11 cellular contexts compared by ENCODE assay signal in the genomic region with DNA sequence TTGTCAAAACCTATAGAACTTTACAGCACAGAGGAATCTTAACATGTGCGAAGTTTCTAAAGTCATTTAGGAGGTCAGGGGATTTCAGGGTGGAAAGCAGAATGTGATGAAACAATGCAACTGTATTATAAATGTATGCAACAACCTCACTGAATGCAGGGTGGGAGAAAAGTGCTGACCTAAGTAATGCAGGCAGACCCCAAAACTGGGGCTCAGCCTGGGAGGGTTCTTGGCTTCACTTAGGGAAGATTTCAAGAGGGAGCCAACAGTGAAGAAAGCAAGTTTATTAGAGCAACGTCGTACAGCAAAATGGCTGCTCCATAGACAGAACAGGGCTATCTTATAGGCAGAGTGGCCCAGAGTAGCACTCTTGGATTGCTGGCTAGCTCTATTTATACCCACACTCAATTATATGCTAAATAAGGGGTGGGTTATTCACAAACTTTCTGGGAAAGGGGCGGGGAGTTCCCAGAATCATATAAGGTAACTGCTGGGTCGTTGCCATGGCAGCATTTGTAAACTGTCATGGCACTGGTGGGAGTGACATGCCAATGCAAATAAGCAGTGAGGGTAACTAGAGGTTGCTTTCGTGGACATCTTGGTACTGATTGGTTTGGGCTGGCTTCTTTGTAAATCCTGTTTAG. TPM values are rescaled to one million over a fixed set of nuclear protein-coding genes. Genes with fewer than 3 reads are reported as not detected.
DNase-seq lines count a peak whose midpoint lies in the region; ATAC-seq, FAIRE-seq and TF ChIP-seq lines count a peak whose summit lies in the region.
"Had no signal": no experiment of that assay in that cellular context is flagged by ENCODE, and none has a peak within 500 bp of the region (broad histone marks: within the 10 kb centered on the region; RNA-seq: fewer than 3 reads in every experiment).

No MANE protein-coding gene starts in this region.

- intact Hi-C loops in K562 (cut with micrococcal nuclease) = no loop called here

- H3K9me1 ChIP-seq in K562 (ENCODE audit: control insufficient read depth, insufficient read depth, low read length) = no peaks in the 10 kb centered on the region

- H3K36me3 Mint-ChIP-seq in endothelial cell (ENCODE audit: low read depth, unreplicated experiment) = no peaks in the 10 kb centered on the region
- H3K36me3 Mint-ChIP-seq: CD14-positive monocyte had no signal

- H4K20me1 ChIP-seq in K562 (replicated peaks; ENCODE audit: control insufficient read depth, insufficient read depth, low read length) = no peaks in the 10 kb centered on the region

- in situ Hi-C loops in K562 (cut with MboI) = no loop called here

- POLR2A ChIA-PET in A549 (lab: Yijun Ruan, JAX) (no interaction called here), K562 (lab: Yijun Ruan, JAX) (no interaction called here)

- no peaks in the 10 kb centered on the region for H3K36me3 ChIP-seq in H7 (replicated peaks; ENCODE audit: control insufficient read depth, insufficient read depth, low read length)
- no peaks in the 10 kb centered on the region for H3K36me3 ChIP-seq in K562 (ENCODE audit: control insufficient read depth, insufficient read depth, low read length)

- CTCF ChIA-PET in A549 (lab: Yijun Ruan, JAX) = interaction anchor here (1.5 kb wide), 1 partner anchor 45 kb away, joined by 3 read pairs; no protein-coding TSS in a partner anchor
- CTCF ChIA-PET in K562 (lab: Yijun Ruan, JAX; ENCODE audit: low intra/inter-chr PET ratio) = no interaction called here

- no peak for TF ChIP-seq EP300 in A549 (IDR thresholded peaks at IDR 0.05)
- TF ChIP-seq EP300 in K562 (IDR thresholded peaks at IDR 0.05; ENCODE audit: low read length) = no peak; the same call in 1 of the 2 replicates

- WGBS in A549 (ENCODE audit: missing lambda C conversion rate) = 23% methylated on average over 6 of the region's 6 CpGs
- 6% methylated on average over 6 of the region's 6 CpGs for WGBS in K562 (ENCODE audit: insufficient coverage, low coverage, missing lambda C conversion rate)

- H3K79me2 ChIP-seq in K562 (ENCODE audit: control insufficient read depth, insufficient read depth, low read length) = no peaks in the 10 kb centered on the region

- FAIRE-seq in A549 (lab: Jason Lieb, UNC) (no peak), K562 (lab: Jason Lieb, UNC) (peak; percentile 66)

- peak overlapping the region; percentile 74 for H2AFZ ChIP-seq in K562 (ENCODE audit: low read depth, low read length)

- TF ChIP-seq RAD21 in A549 (conservative IDR thresholded peaks at IDR 0.05 in 1 of 2, IDR thresholded peaks at IDR 0.05 in 1 of 2) (no peak), K562 (CRISPR knock-in tag; conservative IDR thresholded peaks at IDR 0.05 in 1 of 2, IDR thresholded peaks at IDR 0.05 in 1 of 2) (no peak)

- no TSS peak for BruUV-seq in K562 (replicated peaks; lab: Mats Ljungman, UMichigan)

- DNase-seq in A549 (ENCODE audit: low read depth in 1 of 2, low spot score in 1 of 2) (peak in 1 of 2 experiments; percentile 65), H7 (peak; percentile 61), K562 (ENCODE audit: extremely low read depth in 1 of 4, low spot score in 3 of 4) (peak in 2 of 4 experiments; percentile 60 to 82), left lobe of liver (ENCODE audit: low spot score) (peak; percentile 73), endothelial cell (ENCODE audit: low spot score) (no peak), GM10266 (ENCODE audit: extremely low spot score) (no peak), C1 segment of cervical spinal cord (lab: John Stamatoyannopoulos, UW) (no peak)
- DNase-seq: stimulated activated naive CD8-positive, alpha-beta T cell treated with anti-CD3 and anti-CD28 coated beads, Interleukin-15, Interleukin-2, amounts not matched to agents 100 U/mL and 50 U/mL, for 24 hours had no signal

- ATAC-seq in A549 (peak; percentile 30 to 55; a peak in 2 of 6 replicates), K562 (peak; percentile 95), left lobe of liver (peak; percentile 90), HG02852 (IDR thresholded peaks at IDR 0.05; ENCODE audit: unreplicated experiment) (no peak)
- ATAC-seq: stimulated activated naive CD8-positive, alpha-beta T cell treated with anti-CD3 and anti-CD28 coated beads, Interleukin-15, Interleukin-2, amounts not matched to agents 100 U/mL and 50 U/mL, for 24 hours had no signal

- no peak overlapping the region for H3K27ac Mint-ChIP-seq in endothelial cell (ENCODE audit: unreplicated experiment)
- H3K27ac Mint-ChIP-seq: CD14-positive monocyte had no signal

- H3K27me3 ChIP-seq in H7 (ENCODE audit: control insufficient read depth, insufficient read depth, low read length) (no peaks in the 10 kb centered on the region), K562 (ENCODE audit: control insufficient read depth in 2 of 2, insufficient read depth in 2 of 2, low read length in 2 of 2) (peaks cover 0 to 4% of the 10 kb centered on the region in 2 experiments; a peak in 1 of 5 replicates)

- TF ChIP-seq POLR2A in A549 (IDR thresholded peaks at IDR 0.05; ENCODE audit: low read length) (no peak), K562 (conservative IDR thresholded peaks at IDR 0.05) (peak; percentile 48; the same call in 1 of the 2 replicates)

- TF ChIP-seq CTCF in A549 (IDR thresholded peaks at IDR 0.05) (no peak), K562 (IDR thresholded peaks at IDR 0.05 in 2 of 3, conservative IDR thresholded peaks at IDR 0.05 in 1 of 3; ENCODE audit: insufficient read depth in 2 of 3, low read depth in 1 of 3, low read length in 3 of 3) (no peak), endothelial cell (IDR thresholded peaks at IDR 0.05; ENCODE audit: unreplicated experiment) (no peak), GM10266 (IDR thresholded peaks at IDR 0.05; ENCODE audit: control insufficient read depth, insufficient read depth, low read depth, missing control alignments) (no peak)

- H3K9me3 ChIP-seq in A549 = no peaks in the 10 kb centered on the region
- no peaks in the 10 kb centered on the region for H3K9me3 ChIP-seq in K562 (replicated peaks; ENCODE audit: control insufficient read depth, insufficient read depth, low read depth, low read length)

- no peaks in the 10 kb centered on the region for H3K27me3 Mint-ChIP-seq in endothelial cell (ENCODE audit: unreplicated experiment)

- no peak overlapping the region for H3K27ac ChIP-seq in A549
- no peak overlapping the region for H3K27ac ChIP-seq in K562 (ENCODE audit: extremely low read depth, low read depth, low read length)
- H3K27ac ChIP-seq: VCaP had no signal

- H3K4me3 ChIP-seq in A549 (no peak overlapping the region), H7 (ENCODE audit: insufficient read depth, low read depth, low read length) (no peak overlapping the region), K562 (no peak overlapping the region)

- no peak overlapping the region for H3K9ac ChIP-seq in K562 (ENCODE audit: insufficient read depth in 1 of 2, low read depth in 2 of 2, low read length in 2 of 2)

- H3K4me1 Mint-ChIP-seq in endothelial cell (ENCODE audit: unreplicated experiment) = no peaks in the 10 kb centered on the region
- H3K4me1 Mint-ChIP-seq: CD14-positive monocyte had no signal

- no peaks in the 10 kb centered on the region for H3K9me3 Mint-ChIP-seq in endothelial cell (ENCODE audit: unreplicated experiment)
- H3K9me3 Mint-ChIP-seq: CD14-positive monocyte had no signal

- no peaks in the 10 kb centered on the region for H3K4me1 ChIP-seq in A549
- peaks cover 0 to 10% of the 10 kb centered on the region in 2 experiments; a peak in 3 of 5 replicates for H3K4me1 ChIP-seq in K562 (replicated peaks in 1 of 2; ENCODE audit: control insufficient read depth in 2 of 2, insufficient read depth in 2 of 2, low read length in 2 of 2)

- no peak overlapping the region for H3K4me3 Mint-ChIP-seq in endothelial cell (ENCODE audit: unreplicated experiment)
- H3K4me3 Mint-ChIP-seq: CD14-positive monocyte had no signal

- H3K4me2 ChIP-seq in A549 (no peak overlapping the region), K562 (ENCODE audit: insufficient read depth, low read length) (0 out of 2 replicates have a peak overlapping the region, but pooled peaks have one; percentile 7)

RNA-seq across cellular contexts. Expression of gene CAND2, which starts 14.2 kb away (rescaled TPM):
- polyA plus RNA-seq in A549 (2011; rRNA removed) (0.72 and 0.91 TPM in 2 replicates), A549 (2017; fragmentation: RNase III; extraction: RNeasy Plus Mini Kit Qiagen cat#74134 plus additional on column Dnase treatment) (0.67 to 1.0 TPM (median 0.84 TPM) in 3 replicates), K562 (2011; rRNA removed) (4.6 and 5.0 TPM in 2 replicates), K562 (2014; fragmentation: Illumina TruSeq; extraction: Trizol) (4.2 and 6.5 TPM in 2 replicates), K562 (2014; fragmentation: Nextera tagmentation; extraction: Ambion mirVana) (1 to 10 TPM in 1 of 2 experiments, under 1 TPM in 1; 0.91 to 1.4 TPM), K562 (2014; rRNA removed) (7.6 and 7.7 TPM in 2 replicates)
- polyA plus RNA-seq in A549 (2012; cell fraction: cytosol; rRNA removed) = 0.79 and 1.1 TPM in 2 replicates
- 2.3 and 3.1 TPM in 2 replicates for polyA plus RNA-seq in A549 (2012; cell fraction: nucleus; rRNA removed)
- polyA minus RNA-seq in A549 (2011; rRNA and poly(A)+ RNA removed) = 1.4 and 4.9 TPM in 2 replicates
- 16.7 and 17.4 TPM in 2 replicates for total RNA-seq in H7 (2014; rRNA removed; shearing (Covaris generic))
- total RNA-seq in K562 (2011; cell fraction: chromatin; rRNA removed; ENCODE audit: low replicate concordance) = 16.3 and 50.5 TPM in 2 replicates
- 28.2 and 28.5 TPM in 2 replicates for total RNA-seq in K562 (2011; cell fraction: nucleolus; rRNA removed)
- total RNA-seq in K562 (2011; cell fraction: nucleoplasm; rRNA removed) = 14.7 and 16.9 TPM in 2 replicates
- total RNA-seq in K562 (2014; rRNA removed) (6.4 and 7.8 TPM in 2 replicates), K562 (2014; rRNA removed; fragmentation: Illumina TruSeq; extraction: Trizol) (2.5 and 3.1 TPM in 2 replicates), K562 (2015; rRNA removed; fragmentation: Illumina TruSeq; extraction: Trizol) (4.3 and 4.9 TPM in 2 replicates), K562 (2021) (14.2 and 14.9 TPM in 2 replicates), left lobe of liver (7.2 TPM), endothelial cell (ENCODE audit: unreplicated experiment) (1.8 TPM)
- 3.2 and 10.0 TPM in 2 replicates for polyA plus RNA-seq in K562 (2011; cell fraction: cytosol; rRNA removed)
- polyA plus RNA-seq in K562 (2011; cell fraction: nucleus; rRNA removed) = 10.2 and 21.2 TPM in 2 replicates
- polyA plus RNA-seq in K562 (2012) = 6.1 and 10.3 TPM in 2 replicates
- polyA minus RNA-seq in K562 (2011; rRNA and poly(A)+ RNA removed) = 3.8 and 8.1 TPM in 2 replicates
- 7.7 and 7.8 TPM in 2 replicates for polyA minus RNA-seq in K562 (2011; cell fraction: cytosol; rRNA and poly(A)+ RNA removed)
- 10.2 and 10.9 TPM in 2 replicates for polyA minus RNA-seq in K562 (2011; cell fraction: nucleus; rRNA and poly(A)+ RNA removed)
- polyA plus RNA-seq: CD14-positive monocyte had no signal

RNA-seq across cellular contexts. Expression of gene TMEM40, which starts 23.2 kb away (rescaled TPM):
- polyA plus RNA-seq in A549 (2011; rRNA removed) (0.13 and 0.32 TPM in 2 replicates), A549 (2017; fragmentation: RNase III; extraction: RNeasy Plus Mini Kit Qiagen cat#74134 plus additional on column Dnase treatment) (0.07 to 0.42 TPM (median 0.18 TPM) in 3 replicates), K562 (2011; rRNA removed) (0.31 TPM in 1 of 2 replicates, not detected in the other), K562 (2014; fragmentation: Illumina TruSeq; extraction: Trizol) (not detected in 2 replicates), K562 (2014; fragmentation: Nextera tagmentation; extraction: Ambion mirVana) (under 1 TPM; 0.11 to 0.14 TPM), K562 (2014; rRNA removed) (not detected in 2 replicates)
- polyA plus RNA-seq in A549 (2012; cell fraction: cytosol; rRNA removed) = 0.29 and 0.38 TPM in 2 replicates
- 0.05 and 0.16 TPM in 2 replicates for polyA plus RNA-seq in A549 (2012; cell fraction: nucleus; rRNA removed)
- polyA minus RNA-seq in A549 (2011; rRNA and poly(A)+ RNA removed) = 1.1 TPM in 1 of 2 replicates, not detected in the other
- 1.8 TPM in 1 of 2 replicates, not detected in the other for total RNA-seq in H7 (2014; rRNA removed; shearing (Covaris generic))
- not detected in 2 replicates for total RNA-seq in K562 (2011; cell fraction: chromatin; rRNA removed; ENCODE audit: low replicate concordance)
- not detected in 2 replicates for total RNA-seq in K562 (2011; cell fraction: nucleolus; rRNA removed)
- not detected in 2 replicates for total RNA-seq in K562 (2011; cell fraction: nucleoplasm; rRNA removed)
- total RNA-seq in K562 (2014; rRNA removed) (not detected in 2 replicates), K562 (2014; rRNA removed; fragmentation: Illumina TruSeq; extraction: Trizol) (not detected in 2 replicates), K562 (2015; rRNA removed; fragmentation: Illumina TruSeq; extraction: Trizol) (not detected in 2 replicates), K562 (2021) (not detected in 2 replicates), left lobe of liver (0.65 TPM), endothelial cell (ENCODE audit: unreplicated experiment) (not detected)
- polyA plus RNA-seq in K562 (2011; cell fraction: cytosol; rRNA removed) = not detected in 2 replicates
- polyA plus RNA-seq in K562 (2011; cell fraction: nucleus; rRNA removed) = not detected in 2 replicates
- polyA plus RNA-seq in K562 (2012) = not detected in 2 replicates
- not detected in 2 replicates for polyA minus RNA-seq in K562 (2011; rRNA and poly(A)+ RNA removed)
- polyA minus RNA-seq in K562 (2011; cell fraction: cytosol; rRNA and poly(A)+ RNA removed) = not detected in 2 replicates
- polyA minus RNA-seq in K562 (2011; cell fraction: nucleus; rRNA and poly(A)+ RNA removed) = not detected in 2 replicates

RNA-seq across cellular contexts. Expression of gene RPL32, which starts 59.1 kb away (rescaled TPM):
- polyA plus RNA-seq in A549 (2011; rRNA removed) = 2,852 and 3,429 TPM in 2 replicates
- 2,068 and 2,204 TPM in 2 replicates for polyA plus RNA-seq in A549 (2012; cell fraction: cytosol; rRNA removed)
- polyA plus RNA-seq in A549 (2012; cell fraction: nucleus; rRNA removed) = 454 and 476 TPM in 2 replicates
- polyA plus RNA-seq in A549 (2017; fragmentation: RNase III; extraction: RNeasy Plus Mini Kit Qiagen cat#74134 plus additional on column Dnase treatment) = 2,144 to 2,316 TPM (median 2,167 TPM) in 3 replicates
- 916 and 1,159 TPM in 2 replicates for polyA minus RNA-seq in A549 (2011; rRNA and poly(A)+ RNA removed)
- total RNA-seq in H7 (2014; rRNA removed; shearing (Covaris generic)) = 2,054 and 2,130 TPM in 2 replicates
- 321 and 449 TPM in 2 replicates for total RNA-seq in K562 (2011; cell fraction: chromatin; rRNA removed; ENCODE audit: low replicate concordance)
- total RNA-seq in K562 (2011; cell fraction: nucleolus; rRNA removed) = 553 and 562 TPM in 2 replicates
- 913 and 2,354 TPM in 2 replicates for total RNA-seq in K562 (2011; cell fraction: nucleoplasm; rRNA removed)
- total RNA-seq in K562 (2014; rRNA removed) = 3,132 and 3,347 TPM in 2 replicates
- 4,513 and 4,632 TPM in 2 replicates for total RNA-seq in K562 (2014; rRNA removed; fragmentation: Illumina TruSeq; extraction: Trizol)
- 4,527 and 4,779 TPM in 2 replicates for total RNA-seq in K562 (2015; rRNA removed; fragmentation: Illumina TruSeq; extraction: Trizol)
- total RNA-seq in K562 (2021) = 2,738 and 3,009 TPM in 2 replicates
- 4,861 and 5,231 TPM in 2 replicates for polyA plus RNA-seq in K562 (2011; rRNA removed)
- polyA plus RNA-seq in K562 (2011; cell fraction: cytosol; rRNA removed) = 2,530 and 2,776 TPM in 2 replicates
- polyA plus RNA-seq in K562 (2011; cell fraction: nucleus; rRNA removed) = 1,377 and 2,422 TPM in 2 replicates
- 4,850 and 6,211 TPM in 2 replicates for polyA plus RNA-seq in K562 (2012)
- polyA plus RNA-seq in K562 (2014; fragmentation: Illumina TruSeq; extraction: Trizol) = 5,815 and 6,200 TPM in 2 replicates
- 1,000 to 10,000 TPM; 3,469 to 4,286 TPM for polyA plus RNA-seq in K562 (2014; fragmentation: Nextera tagmentation; extraction: Ambion mirVana)
- 4,142 and 5,104 TPM in 2 replicates for polyA plus RNA-seq in K562 (2014; rRNA removed)
- 3,010 and 3,339 TPM in 2 replicates for polyA minus RNA-seq in K562 (2011; rRNA and poly(A)+ RNA removed)
- 1,491 and 1,656 TPM in 2 replicates for polyA minus RNA-seq in K562 (2011; cell fraction: cytosol; rRNA and poly(A)+ RNA removed)
- 319 and 489 TPM in 2 replicates for polyA minus RNA-seq in K562 (2011; cell fraction: nucleus; rRNA and poly(A)+ RNA removed)
- 414 TPM for total RNA-seq in left lobe of liver
- total RNA-seq in endothelial cell (ENCODE audit: unreplicated experiment) = 1,571 TPM

Comparison
In these comparisons a context has a peak if more than half of its experiments do, and no peak if none do; other contexts are left out.
1. DNase-seq: peak in H7 (single experiment) and left lobe of liver (single experiment); none in endothelial cell (single experiment), GM10266 (single experiment) and C1 segment of cervical spinal cord (0 of 14).
2. Of the 35 proteins assayed by ChIP-seq in both K562 and A549: peak only in K562: E2F6 and POLR2A; only in A549: MAFK; in both: none; in neither: 32.